In the genomic region with DNA sequence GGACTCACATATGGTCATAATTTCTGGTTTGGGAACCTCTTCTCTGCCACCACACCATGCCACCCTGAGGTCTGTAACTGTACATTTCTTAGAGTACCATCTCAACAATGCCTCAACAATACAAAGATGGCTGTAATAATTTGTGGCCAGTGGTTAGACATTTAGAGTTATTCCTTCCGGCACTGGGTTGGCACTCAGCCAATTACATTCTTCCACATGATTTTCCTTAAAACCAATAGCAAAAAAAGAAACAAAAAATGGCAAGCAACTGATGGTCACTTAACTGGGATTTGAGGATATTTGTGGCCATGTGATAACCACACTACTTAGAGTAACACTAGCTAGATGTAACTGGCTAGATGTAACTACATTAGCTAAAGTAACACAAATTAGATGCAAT, we compare ENCODE assay signal across 22 cellular contexts.
DNase-seq lines count a peak whose midpoint lies in the region; ATAC-seq lines count a peak whose summit lies in the region.
"Had no signal": no experiment of that assay in that cellular context is flagged by ENCODE, and none has a peak within 500 bp of the region (broad histone marks: within the 10 kb centered on the region; RNA-seq: fewer than 3 reads in every experiment).

No MANE protein-coding gene starts in this region.

- no peaks in the 10 kb centered on the region for H3K4me1 Mint-ChIP-seq in stimulated activated naive B cell treated with anti-CD40 and anti-IgM and Interleukin-4, amounts not matched to agents 10 μg/mL and 1 μg/mL and 100 μg/mL, for 72 hours
- H3K4me1 Mint-ChIP-seq: H9 had no signal

- no peaks in the 10 kb centered on the region for H3K36me3 Mint-ChIP-seq in stimulated activated naive B cell treated with anti-CD40 and anti-IgM and Interleukin-4, amounts not matched to agents 10 μg/mL and 1 μg/mL and 100 μg/mL, for 72 hours
- H3K36me3 Mint-ChIP-seq: CD8-positive, alpha-beta T cell had no signal

- ATAC-seq in stimulated activated naive B cell treated with anti-CD40 and anti-IgM and Interleukin-4, amounts not matched to agents 10 μg/mL and 1 μg/mL and 100 μg/mL, for 72 hours (replicated peaks), result no peak
- no peak for ATAC-seq in GM19324 (IDR thresholded peaks at IDR 0.05; ENCODE audit: low FRiP score, unreplicated experiment)
- ATAC-seq: CD8-positive, alpha-beta T cell; PC-3; Right ventricle myocardium inferior had no signal

- peak; percentile 28 for DNase-seq in H4 (ENCODE audit: low spot score)
- DNase-seq in M059J (ENCODE audit: low read depth), result peak; percentile 19
- peak; percentile 1 for DNase-seq in dermis blood vessel endothelial cell
- DNase-seq in glomerular visceral epithelial cell (ENCODE audit: extremely low spot score), result peak; percentile 15
- DNase-seq in 8988T, result no peak
- no peak for DNase-seq in stimulated activated naive B cell treated with anti-CD40 and anti-IgM and Interleukin-4, amounts not matched to agents 10 μg/mL and 1 μg/mL and 100 μg/mL, for 72 hours
- DNase-seq: Caco-2; CD8-positive, alpha-beta T cell; DMS79 treated with DMSO at 0.1 percent for 48 hours; GF-D8; H9; KG1; MM.1S; NCI-H2029; NCI-H446; NCI-H524 treated with DMSO at 0.1 percent for 48 hours; NCI-H82; NK-92 treated with Interleukin-12 subunit alpha and Interleukin-12 subunit beta, amount 100 ng/mL, for 24 hours; PC-3; SW 1271 had no signal

- H3K27ac Mint-ChIP-seq in stimulated activated naive B cell treated with anti-CD40 and anti-IgM and Interleukin-4, amounts not matched to agents 10 μg/mL and 1 μg/mL and 100 μg/mL, for 72 hours, result no peak overlapping the region
- H3K27ac Mint-ChIP-seq: CD8-positive, alpha-beta T cell; H9 had no signal

- no peaks in the 10 kb centered on the region for H3K27me3 Mint-ChIP-seq in stimulated activated naive B cell treated with anti-CD40 and anti-IgM and Interleukin-4, amounts not matched to agents 10 μg/mL and 1 μg/mL and 100 μg/mL, for 72 hours

- no peak overlapping the region for H3K4me3 Mint-ChIP-seq in stimulated activated naive B cell treated with anti-CD40 and anti-IgM and Interleukin-4, amounts not matched to agents 10 μg/mL and 1 μg/mL and 100 μg/mL, for 72 hours
- H3K4me3 Mint-ChIP-seq: CD8-positive, alpha-beta T cell; H9 had no signal

- no peaks in the 10 kb centered on the region for H3K9me3 Mint-ChIP-seq in stimulated activated naive B cell treated with anti-CD40 and anti-IgM and Interleukin-4, amounts not matched to agents 10 μg/mL and 1 μg/mL and 100 μg/mL, for 72 hours
- H3K9me3 Mint-ChIP-seq: CD8-positive, alpha-beta T cell; H9 had no signal

Comparison
In these comparisons a context has a peak if more than half of its experiments do, and no peak if none do; other contexts are left out.
1. DNase-seq: peak in H4 (single experiment), M059J (single experiment), dermis blood vessel endothelial cell (single experiment) and glomerular visceral epithelial cell (single experiment); none in 8988T (single experiment) and stimulated activated naive B cell treated with anti-CD40 and anti-IgM and Interleukin-4, amounts not matched to agents 10 μg/mL and 1 μg/mL and 100 μg/mL, for 72 hours (single experiment).